Comparison of ENCODE assay signal across 1 cellular context in the genomic region with DNA sequence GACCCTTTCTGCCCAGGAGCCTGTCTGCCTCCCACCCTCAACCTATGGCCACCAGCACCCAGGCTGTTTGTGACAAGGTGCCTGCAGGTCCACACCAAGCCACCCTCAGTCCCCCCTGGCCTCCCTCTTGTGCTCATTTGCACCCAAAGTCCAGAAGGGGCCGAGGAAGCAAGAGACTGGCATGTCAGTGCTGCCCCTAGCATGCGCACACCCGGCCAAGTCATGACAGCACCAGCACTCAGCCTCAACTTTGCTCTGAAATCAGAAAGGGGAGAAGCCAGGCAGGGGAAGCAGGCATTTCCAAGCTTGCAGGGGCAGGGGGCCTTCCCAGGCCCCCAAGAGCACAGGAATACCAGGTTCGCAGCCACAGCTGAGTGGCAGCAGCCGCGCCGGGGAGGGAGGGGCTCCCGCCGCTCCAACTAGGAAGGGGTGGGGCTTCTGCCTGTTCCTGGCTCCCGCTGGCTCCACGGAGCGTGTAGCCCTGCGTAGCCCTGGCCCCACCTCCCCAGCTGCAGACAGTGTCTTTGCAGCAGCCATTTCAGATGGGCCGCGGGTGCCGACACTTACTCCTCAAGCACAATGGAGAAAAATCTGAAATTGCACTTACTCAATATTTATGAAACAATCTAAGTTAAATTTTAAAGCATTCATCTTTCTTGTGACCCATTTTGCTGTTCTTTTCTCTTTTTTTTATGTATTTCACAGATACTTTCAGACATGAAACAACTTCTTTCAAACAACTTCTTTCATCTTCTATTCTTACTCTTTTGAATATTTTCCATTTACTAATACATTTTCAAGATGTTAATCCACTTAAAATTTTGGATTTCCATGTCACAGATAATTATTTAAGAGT.
TF ChIP-seq lines count a peak whose summit lies in the region.

No MANE protein-coding gene starts in this region.

TF ChIP-seq in IMR-90, 13 proteins besides CTCF, POLR2A, EP300 and RAD21:
- no peak for TF ChIP-seq MAFK (IDR thresholded peaks at IDR 0.05; ENCODE audit: low read depth, low read length)
- no peak for TF ChIP-seq SMC3 (IDR thresholded peaks at IDR 0.05; ENCODE audit: low read depth, low read length)
- no peak for TF ChIP-seq CEBPB (IDR thresholded peaks at IDR 0.05; ENCODE audit: low read depth, low read length)
- TF ChIP-seq NFE2L2 (IDR thresholded peaks at IDR 0.05; ENCODE audit: low read depth, low read length) = no peak
- no peak for TF ChIP-seq MXI1 (IDR thresholded peaks at IDR 0.05; ENCODE audit: borderline replicate concordance, low read depth, low read length)
- no peak for TF ChIP-seq FOS (IDR thresholded peaks at IDR 0.05; ENCODE audit: low read depth, low read length)
